In the genomic region with DNA sequence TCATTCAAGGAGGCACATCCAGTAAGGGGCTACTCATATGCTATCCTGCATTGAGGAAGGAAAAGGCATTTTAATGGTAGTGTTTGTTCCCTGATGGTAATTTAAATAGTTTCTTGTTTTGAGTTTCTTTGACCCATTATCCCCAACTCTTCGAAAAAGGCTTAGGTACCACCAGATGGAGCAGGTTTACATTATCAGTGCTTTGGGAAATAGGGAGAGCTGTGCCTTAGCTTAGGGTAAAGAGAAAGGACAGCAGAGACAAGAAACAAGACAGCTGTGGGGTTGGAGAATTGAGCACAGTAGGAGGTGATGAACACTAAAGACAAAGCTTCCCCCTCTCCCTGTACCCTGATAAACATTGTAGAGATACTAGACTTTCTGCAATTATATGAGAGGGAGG, we compare ENCODE assay signal across 23 cellular contexts.
"Had no signal": no experiment of that assay in that cellular context is flagged by ENCODE, and none has a peak within 500 bp of the region (broad histone marks: within the 10 kb centered on the region; RNA-seq: fewer than 3 reads in every experiment).

No MANE protein-coding gene starts in this region.

- H3K27ac Mint-ChIP-seq: memory B cell; naive B cell; stimulated activated memory B cell treated with anti-CD40 and anti-IgM and Interleukin-4, amounts not matched to agents 10 μg/mL and 1 μg/mL and 100 μg/mL, for 72 hours; stimulated activated naive CD8-positive, alpha-beta T cell treated with anti-CD3 and anti-CD28 coated beads, Interleukin-15, Interleukin-2, amounts not matched to agents 100 ng/mL and 50 ng/mL, for 24 hours had no signal

- H3K4me3 Mint-ChIP-seq: memory B cell; naive B cell; stimulated activated memory B cell treated with anti-CD40 and anti-IgM and Interleukin-4, amounts not matched to agents 10 μg/mL and 1 μg/mL and 100 μg/mL, for 72 hours; stimulated activated naive CD8-positive, alpha-beta T cell treated with anti-CD3 and anti-CD28 coated beads, Interleukin-15, Interleukin-2, amounts not matched to agents 100 ng/mL and 50 ng/mL, for 24 hours had no signal

- ATAC-seq: esophagus mucosa; gastrocnemius medialis; left cardiac atrium; lower lobe of right lung; sciatic nerve; stimulated activated memory B cell treated with anti-CD40 and anti-IgM and Interleukin-4, amounts not matched to agents 10 μg/mL and 1 μg/mL and 100 μg/mL, for 72 hours; upper lobe of right lung had no signal

- H3K4me1 Mint-ChIP-seq: memory B cell; naive B cell; stimulated activated memory B cell treated with anti-CD40 and anti-IgM and Interleukin-4, amounts not matched to agents 10 μg/mL and 1 μg/mL and 100 μg/mL, for 72 hours had no signal

- H3K4me1 ChIP-seq: gastrocnemius medialis, left ventricle myocardium inferior, testis, tibial nerve, vagina had no signal

- H3K36me3 Mint-ChIP-seq: memory B cell; stimulated activated memory B cell treated with anti-CD40 and anti-IgM and Interleukin-4, amounts not matched to agents 10 μg/mL and 1 μg/mL and 100 μg/mL, for 72 hours had no signal

- H3K36me3 ChIP-seq: gastrocnemius medialis, left ventricle myocardium inferior, lower lobe of right lung, spleen, tibial nerve, upper lobe of right lung, vagina had no signal

- H3K27me3 ChIP-seq: gastrocnemius medialis, spleen, testis, tibial nerve, upper lobe of right lung, vagina had no signal

- H3K9me3 ChIP-seq: gastrocnemius medialis, left ventricle myocardium inferior, lower lobe of right lung, spleen, testis, tibial nerve, upper lobe of right lung, vagina had no signal

- H3K27me3 Mint-ChIP-seq: stimulated activated memory B cell treated with anti-CD40 and anti-IgM and Interleukin-4, amounts not matched to agents 10 μg/mL and 1 μg/mL and 100 μg/mL, for 72 hours; stimulated activated naive CD8-positive, alpha-beta T cell treated with anti-CD3 and anti-CD28 coated beads, Interleukin-15, Interleukin-2, amounts not matched to agents 100 ng/mL and 50 ng/mL, for 24 hours had no signal

- H3K4me3 ChIP-seq: dorsolateral prefrontal cortex, gastrocnemius medialis, left ventricle myocardium inferior, lower lobe of right lung, spleen, testis, tibial nerve, upper lobe of right lung, vagina had no signal

- H3K27ac ChIP-seq: dorsolateral prefrontal cortex, gastrocnemius medialis, left ventricle myocardium inferior, lower lobe of right lung, spleen, testis, tibial nerve, upper lobe of right lung, vagina had no signal

- H3K9me3 Mint-ChIP-seq: memory B cell; naive B cell; stimulated activated memory B cell treated with anti-CD40 and anti-IgM and Interleukin-4, amounts not matched to agents 10 μg/mL and 1 μg/mL and 100 μg/mL, for 72 hours; stimulated activated naive CD8-positive, alpha-beta T cell treated with anti-CD3 and anti-CD28 coated beads, Interleukin-15, Interleukin-2, amounts not matched to agents 100 ng/mL and 50 ng/mL, for 24 hours had no signal

- DNase-seq: cortex of kidney; dorsolateral prefrontal cortex; effector CD8-positive, alpha-beta T cell; gastrocnemius medialis; kidney; left cardiac atrium; left ventricle myocardium inferior; lower lobe of right lung; naive B cell; posterior cingulate gyrus; spleen; stimulated activated CD4-positive, alpha-beta T cell treated with anti-CD3 and anti-CD28 coated beads, Interleukin-15, amount 100 ng/mL, for 24 hours; stimulated activated CD4-positive, alpha-beta T cell treated with anti-CD3 and anti-CD28 coated beads, Interleukin-1b, Interleukin-23, amount 100 ng/mL, for 48 hours; stimulated activated CD4-positive, alpha-beta T cell treated with anti-CD3 and anti-CD28 coated beads, Interleukin-4, amount 100 ng/mL, for 24 hours; testis; upper lobe of right lung had no signal
